20 cellular contexts compared by ENCODE assay signal in the genomic region with DNA sequence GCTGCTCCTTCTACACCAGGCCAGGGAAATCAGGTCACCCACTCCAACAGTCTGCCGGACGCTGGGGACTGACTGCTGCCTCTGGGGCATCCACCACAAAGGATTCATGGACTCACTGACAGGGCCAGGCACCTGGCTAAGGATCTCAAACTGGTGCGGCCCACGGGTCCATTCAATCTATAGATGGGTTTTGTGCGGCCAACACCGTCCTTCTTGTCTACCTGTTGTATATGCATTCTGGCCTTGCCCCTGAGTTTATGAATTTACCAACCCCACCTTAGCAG. TPM values are rescaled to one million over a fixed set of nuclear protein-coding genes. Genes with fewer than 3 reads are reported as not detected.
DNase-seq lines count a peak whose midpoint lies in the region; ATAC-seq and TF ChIP-seq lines count a peak whose summit lies in the region.
"Had no signal": no experiment of that assay in that cellular context is flagged by ENCODE, and none has a peak within 500 bp of the region (broad histone marks: within the 10 kb centered on the region; RNA-seq: fewer than 3 reads in every experiment).

No MANE protein-coding gene starts in this region.

- no peak for ATAC-seq in CD4-positive, CD25-positive, alpha-beta regulatory T cell (ENCODE audit: low read depth in 2 of 2)
- no peak for ATAC-seq in natural killer cell
- ATAC-seq: HCT116, PC-3 had no signal

- no peaks in the 10 kb centered on the region for H3K27me3 Mint-ChIP-seq in T-helper 1 cell treated with Interleukin-12 subunit alpha and Interleukin-12 subunit beta and Interleukin-4 antibody, amounts not matched to agents 30 μg/mL and 1 μg/mL, for 36 hours (ENCODE audit: low read depth)
- peaks cover 5% of the 10 kb centered on the region for H3K27me3 Mint-ChIP-seq in CD4-positive, CD25-positive, alpha-beta regulatory T cell
- peaks cover 4% of the 10 kb centered on the region for H3K27me3 Mint-ChIP-seq in activated T-helper 1 cell treated with anti-CD3 and anti-CD28 coated beads, Interleukin-12 subunit alpha, Interleukin-12 subunit beta, Interleukin-2, Interleukin-4 antibody, amounts not matched to agents 30 ng/mL and 10 ng/mL and 1 ng/mL, durations not matched to agents 14 hours and 24 hours and 36 hours (ENCODE audit: insufficient read depth)
- H3K27me3 Mint-ChIP-seq in natural killer cell (ENCODE audit: low read depth in 2 of 2) = no peaks in the 10 kb centered on the region

- no peaks in the 10 kb centered on the region for H3K9me3 Mint-ChIP-seq in T-helper 1 cell treated with Interleukin-12 subunit alpha and Interleukin-12 subunit beta and Interleukin-4 antibody, amounts not matched to agents 30 μg/mL and 1 μg/mL, for 36 hours
- H3K9me3 Mint-ChIP-seq in CD4-positive, CD25-positive, alpha-beta regulatory T cell = no peaks in the 10 kb centered on the region
- H3K9me3 Mint-ChIP-seq in activated T-helper 1 cell treated with anti-CD3 and anti-CD28 coated beads, Interleukin-12 subunit alpha, Interleukin-12 subunit beta, Interleukin-2, Interleukin-4 antibody, amounts not matched to agents 30 ng/mL and 10 ng/mL and 1 ng/mL, durations not matched to agents 14 hours and 24 hours and 36 hours = no peaks in the 10 kb centered on the region
- no peaks in the 10 kb centered on the region for H3K9me3 Mint-ChIP-seq in natural killer cell

- no peak overlapping the region for H3K27ac ChIP-seq in CD4-positive, CD25-positive, alpha-beta regulatory T cell (ENCODE audit: insufficient read depth, low read length, poor library complexity, severe bottlenecking)
- H3K27ac ChIP-seq: GM23248 had no signal

- no peaks in the 10 kb centered on the region for H3K36me3 ChIP-seq in CD4-positive, CD25-positive, alpha-beta regulatory T cell (ENCODE audit: control insufficient read depth, insufficient read depth, low read length)

- peaks cover 24% of the 10 kb centered on the region for H3K4me1 ChIP-seq in CD4-positive, CD25-positive, alpha-beta regulatory T cell (ENCODE audit: control insufficient read depth, insufficient read depth, low read length, poor library complexity, severe bottlenecking)

- peaks cover 59% of the 10 kb centered on the region for H3K4me1 Mint-ChIP-seq in T-helper 1 cell treated with Interleukin-12 subunit alpha and Interleukin-12 subunit beta and Interleukin-4 antibody, amounts not matched to agents 30 μg/mL and 1 μg/mL, for 36 hours (ENCODE audit: low read depth)
- H3K4me1 Mint-ChIP-seq in CD4-positive, CD25-positive, alpha-beta regulatory T cell = peaks cover 5 to 47% (median 34%) of the 10 kb centered on the region in 4 donors
- peaks cover 70% of the 10 kb centered on the region for H3K4me1 Mint-ChIP-seq in activated T-helper 1 cell treated with anti-CD3 and anti-CD28 coated beads, Interleukin-12 subunit alpha, Interleukin-12 subunit beta, Interleukin-2, Interleukin-4 antibody, amounts not matched to agents 30 ng/mL and 10 ng/mL and 1 ng/mL, durations not matched to agents 14 hours and 24 hours and 36 hours (ENCODE audit: low read depth)
- peaks cover 73 to 75% of the 10 kb centered on the region in 2 donors for H3K4me1 Mint-ChIP-seq in natural killer cell

- peak overlapping the region; percentile 64 for H3K27ac Mint-ChIP-seq in T-helper 1 cell treated with Interleukin-12 subunit alpha and Interleukin-12 subunit beta and Interleukin-4 antibody, amounts not matched to agents 30 μg/mL and 1 μg/mL, for 36 hours
- peak overlapping the region; percentile 54 to 92 (median 71) for H3K27ac Mint-ChIP-seq in CD4-positive, CD25-positive, alpha-beta regulatory T cell
- no peak overlapping the region for H3K27ac Mint-ChIP-seq in activated T-helper 1 cell treated with anti-CD3 and anti-CD28 coated beads, Interleukin-12 subunit alpha, Interleukin-12 subunit beta, Interleukin-2, Interleukin-4 antibody, amounts not matched to agents 30 ng/mL and 10 ng/mL and 1 ng/mL, durations not matched to agents 14 hours and 24 hours and 36 hours
- peak overlapping the region; percentile 96 for H3K27ac Mint-ChIP-seq in natural killer cell

- no peak for DNase-seq in T-helper 1 cell
- no peak for DNase-seq in CD4-positive, CD25-positive, alpha-beta regulatory T cell
- DNase-seq in activated T-helper 1 cell treated with anti-CD3 and anti-CD28 coated beads, Interleukin-12 subunit alpha, Interleukin-12 subunit beta, Interleukin-2, Interleukin-4 antibody, amounts not matched to agents 30 ng/mL and 10 ng/mL and 1 ng/mL, durations not matched to agents 14 hours and 24 hours and 36 hours (ENCODE audit: low spot score) = no peak
- no peak for DNase-seq in natural killer cell
- DNase-seq in RKO (ENCODE audit: low spot score) = no peak
- no peak for DNase-seq in NCI-H1417 (lab: John Stamatoyannopoulos, UW)
- no peak for DNase-seq in activated gamma-delta T cell (lab: John Stamatoyannopoulos, UW)
- DNase-seq: 8988T, COR-L47, GM23248, KBM-7, MV-4-11, NCI-H1436, NCI-H2029, NCI-H2171, NCI-H446, NCI-H748 treated with DMSO at 0.1 percent for 48 hours, PC-3 had no signal

- H3K4me3 Mint-ChIP-seq in T-helper 1 cell treated with Interleukin-12 subunit alpha and Interleukin-12 subunit beta and Interleukin-4 antibody, amounts not matched to agents 30 μg/mL and 1 μg/mL, for 36 hours = no peak overlapping the region
- no peak overlapping the region for H3K4me3 Mint-ChIP-seq in CD4-positive, CD25-positive, alpha-beta regulatory T cell
- H3K4me3 Mint-ChIP-seq in activated T-helper 1 cell treated with anti-CD3 and anti-CD28 coated beads, Interleukin-12 subunit alpha, Interleukin-12 subunit beta, Interleukin-2, Interleukin-4 antibody, amounts not matched to agents 30 ng/mL and 10 ng/mL and 1 ng/mL, durations not matched to agents 14 hours and 24 hours and 36 hours = peak overlapping the region; percentile 44
- H3K4me3 Mint-ChIP-seq in natural killer cell = peak overlapping the region; percentile 68

- no peaks in the 10 kb centered on the region for H3K9me3 ChIP-seq in CD4-positive, CD25-positive, alpha-beta regulatory T cell (ENCODE audit: control insufficient read depth in 2 of 2, low read length in 2 of 2)

- H3K4me3 ChIP-seq in CD4-positive, CD25-positive, alpha-beta regulatory T cell (ENCODE audit: low read depth, low read length) = no peak overlapping the region
- H3K4me3 ChIP-seq: GM23248 had no signal

- no peaks in the 10 kb centered on the region for H3K27me3 ChIP-seq in CD4-positive, CD25-positive, alpha-beta regulatory T cell (ENCODE audit: control insufficient read depth, insufficient read depth, low read length)

- intact Hi-C loops in activated T-helper 1 cell treated with anti-CD3 and anti-CD28 coated beads, Interleukin-12 subunit alpha, Interleukin-12 subunit beta, Interleukin-2, Interleukin-4 antibody, amounts not matched to agents 30 ng/mL and 10 ng/mL and 1 ng/mL, durations not matched to agents 14 hours and 24 hours and 36 hours (cut with micrococcal nuclease) = no loop called here
- intact Hi-C loops in natural killer cell (cut with micrococcal nuclease) = loop anchor here (1.0 to 5.0 kb wide), 3 partner anchors 10 to 542 kb away; a partner anchor contains a TSS

- peaks cover 8% of the 10 kb centered on the region for H3K36me3 Mint-ChIP-seq in T-helper 1 cell treated with Interleukin-12 subunit alpha and Interleukin-12 subunit beta and Interleukin-4 antibody, amounts not matched to agents 30 μg/mL and 1 μg/mL, for 36 hours (ENCODE audit: low read depth)
- H3K36me3 Mint-ChIP-seq in CD4-positive, CD25-positive, alpha-beta regulatory T cell = no peaks in the 10 kb centered on the region
- peaks cover 9% of the 10 kb centered on the region for H3K36me3 Mint-ChIP-seq in activated T-helper 1 cell treated with anti-CD3 and anti-CD28 coated beads, Interleukin-12 subunit alpha, Interleukin-12 subunit beta, Interleukin-2, Interleukin-4 antibody, amounts not matched to agents 30 ng/mL and 10 ng/mL and 1 ng/mL, durations not matched to agents 14 hours and 24 hours and 36 hours (ENCODE audit: low read depth)
- no peaks in the 10 kb centered on the region for H3K36me3 Mint-ChIP-seq in natural killer cell

- no peak for TF ChIP-seq CTCF in natural killer cell (IDR thresholded peaks at IDR 0.05)

RNA-seq across cellular contexts. Expression of a gene that starts 10.9 kb away (rescaled TPM):
- total RNA-seq in CD4-positive, CD25-positive, alpha-beta regulatory T cell = 130 TPM
- polyA plus RNA-seq in CD4-positive, CD25-positive, alpha-beta regulatory T cell = 10 to 100 TPM; 18.1 to 30.7 (median 24.9) TPM
- total RNA-seq in activated T-helper 1 cell treated with anti-CD3 and anti-CD28 coated beads, Interleukin-12 subunit alpha, Interleukin-12 subunit beta, Interleukin-2, Interleukin-4 antibody, amounts not matched to agents 30 ng/mL and 10 ng/mL and 1 ng/mL, durations not matched to agents 14 hours and 24 hours and 36 hours = 164 and 172 TPM in 2 replicates
- 100 to 1,000 TPM; 193 to 241 (median 233) TPM for total RNA-seq in natural killer cell

RNA-seq across cellular contexts. Expression of a gene that starts 50.4 kb away (rescaled TPM):
- total RNA-seq in CD4-positive, CD25-positive, alpha-beta regulatory T cell = 18.2 TPM
- 10 to 100 TPM; 48.0 to 76.7 (median 70.0) TPM for polyA plus RNA-seq in CD4-positive, CD25-positive, alpha-beta regulatory T cell
- 31.3 and 38.9 TPM in 2 replicates for total RNA-seq in activated T-helper 1 cell treated with anti-CD3 and anti-CD28 coated beads, Interleukin-12 subunit alpha, Interleukin-12 subunit beta, Interleukin-2, Interleukin-4 antibody, amounts not matched to agents 30 ng/mL and 10 ng/mL and 1 ng/mL, durations not matched to agents 14 hours and 24 hours and 36 hours
- 10 to 100 TPM; 21.9 to 24.1 (median 22.4) TPM for total RNA-seq in natural killer cell

Comparison
In these comparisons a context has a peak if more than half of its experiments do, and no peak if none do; other contexts are left out.
1. H3K4me3 Mint-ChIP-seq: peak in activated T-helper 1 cell treated with anti-CD3 and anti-CD28 coated beads, Interleukin-12 subunit alpha, Interleukin-12 subunit beta, Interleukin-2, Interleukin-4 antibody, amounts not matched to agents 30 ng/mL and 10 ng/mL and 1 ng/mL, durations not matched to agents 14 hours and 24 hours and 36 hours (single experiment) and natural killer cell (single experiment); none in T-helper 1 cell treated with Interleukin-12 subunit alpha and Interleukin-12 subunit beta and Interleukin-4 antibody, amounts not matched to agents 30 μg/mL and 1 μg/mL, for 36 hours (single experiment) and CD4-positive, CD25-positive, alpha-beta regulatory T cell (0 of 4).